13 cellular contexts compared by ENCODE assay signal in the genomic region with DNA sequence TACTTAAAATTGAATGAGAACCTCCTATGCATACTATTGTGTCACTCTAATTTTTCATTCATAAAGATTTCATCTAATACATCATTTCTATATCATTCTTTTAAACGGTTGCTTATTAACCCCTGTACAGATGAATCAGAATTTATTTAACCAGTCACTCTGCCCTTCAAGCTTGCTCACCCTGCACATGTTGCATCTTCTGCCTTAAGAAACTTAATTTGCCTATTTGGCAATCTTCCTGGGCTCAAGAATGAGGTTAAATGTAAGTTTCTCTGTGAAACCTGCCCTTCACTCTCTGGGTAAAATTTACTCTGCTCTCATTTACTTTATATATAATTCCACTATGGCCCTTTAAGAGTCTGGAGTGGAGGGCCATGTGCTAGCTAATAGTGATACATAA.
DNase-seq lines count a peak whose midpoint lies in the region; ATAC-seq and TF ChIP-seq lines count a peak whose summit lies in the region.
"Had no signal": no experiment of that assay in that cellular context is flagged by ENCODE, and none has a peak within 500 bp of the region (broad histone marks: within the 10 kb centered on the region; RNA-seq: fewer than 3 reads in every experiment).

No MANE protein-coding gene starts in this region.

- peak; percentile 6 for DNase-seq in M059J (ENCODE audit: low read depth)
- peak; percentile 5 for DNase-seq in RPMI7951 (ENCODE audit: low read depth)
- peak; percentile 39 for DNase-seq in fibroblast of mammary gland (ENCODE audit: low read depth)
- DNase-seq in NCI-H524 treated with DMSO at 0.1 percent for 48 hours (lab: John Stamatoyannopoulos, UW): no peak
- DNase-seq in NCI-H1092 treated with DMSO at 0.1 percent for 48 hours (lab: John Stamatoyannopoulos, UW): no peak
- DNase-seq: BE2C; CD4-positive, alpha-beta memory T cell; DMS53; GF-D8; GM23248 had no signal

- TF ChIP-seq CTCF in fibroblast of mammary gland (conservative IDR thresholded peaks at IDR 0.05; ENCODE audit: control insufficient read depth, insufficient read depth, low read depth, low read length): no peak

- ATAC-seq in GM18909 (IDR thresholded peaks at IDR 0.05; ENCODE audit: poor library complexity, unreplicated experiment) (no peak), GM21423 (IDR thresholded peaks at IDR 0.05; ENCODE audit: unreplicated experiment) (no peak)
- ATAC-seq: A549 had no signal

- no peak overlapping the region for H3K4me3 ChIP-seq in fibroblast of mammary gland (ENCODE audit: control insufficient read depth, low read depth, low read length)
- H3K4me3 ChIP-seq: A549, GM23248 had no signal

Comparison
In these comparisons a context has a peak if more than half of its experiments do, and no peak if none do; other contexts are left out.
1. DNase-seq: peak in M059J (single experiment), RPMI7951 (single experiment) and fibroblast of mammary gland (single experiment); none in NCI-H524 treated with DMSO at 0.1 percent for 48 hours (single experiment) and NCI-H1092 treated with DMSO at 0.1 percent for 48 hours (single experiment).